ENCODE assay signal across 10 cellular contexts in genomic region chr6:157272866-157273755, GRCh38. TPM values are rescaled to one million over a fixed set of nuclear protein-coding genes. Genes with fewer than 3 reads are reported as not detected.
DNase-seq lines count a peak whose midpoint lies in the region; ATAC-seq, FAIRE-seq and TF ChIP-seq lines count a peak whose summit lies in the region.
"Had no signal": no experiment of that assay in that cellular context is flagged by ENCODE, and none has a peak within 500 bp of the region (broad histone marks: within the 10 kb centered on the region; RNA-seq: fewer than 3 reads in every experiment).

No MANE protein-coding gene starts in this region.

- peaks cover 3% of the 10 kb centered on the region for H3K36me3 Mint-ChIP-seq in endodermal cell (ENCODE audit: low read depth)
- peaks cover 9% of the 10 kb centered on the region for H3K36me3 Mint-ChIP-seq in type B pancreatic cell

- peaks cover 6% of the 10 kb centered on the region for H3K9me3 Mint-ChIP-seq in endodermal cell
- H3K9me3 Mint-ChIP-seq in type B pancreatic cell = peaks cover 8% of the 10 kb centered on the region

- H3K9me3 ChIP-seq in left ventricle myocardium inferior (replicated peaks) (no peaks in the 10 kb centered on the region), heart right ventricle (no peaks in the 10 kb centered on the region), endodermal cell (ENCODE audit: control insufficient read depth, low read length) (no peaks in the 10 kb centered on the region), pancreas (no peaks in the 10 kb centered on the region)

- H3K36me3 ChIP-seq in left ventricle myocardium inferior = no peaks in the 10 kb centered on the region
- H3K36me3 ChIP-seq in heart right ventricle = no peaks in the 10 kb centered on the region
- H3K36me3 ChIP-seq in endodermal cell (ENCODE audit: control insufficient read depth, insufficient read depth, low read length) = no peaks in the 10 kb centered on the region
- H3K36me3 ChIP-seq in pancreas = no peaks in the 10 kb centered on the region

- H3K4me1 Mint-ChIP-seq in endodermal cell (peaks cover 9% of the 10 kb centered on the region), type B pancreatic cell (ENCODE audit: unreplicated experiment) (peaks cover 11% of the 10 kb centered on the region)

- H3K4me3 Mint-ChIP-seq in endodermal cell (peak overlapping the region; percentile 54), type B pancreatic cell (peak overlapping the region; percentile 68)

- ATAC-seq in heart right ventricle (no peak), pancreas (no peak)

- TF ChIP-seq CTCF in left ventricle myocardium inferior (IDR thresholded peaks at IDR 0.05; ENCODE audit: borderline replicate concordance) (no peak), heart right ventricle (IDR thresholded peaks at IDR 0.05) (no peak), endodermal cell (conservative IDR thresholded peaks at IDR 0.05) (peak; percentile 50), type B pancreatic cell (conservative IDR thresholded peaks at IDR 0.05) (peak; percentile 40), pancreas (IDR thresholded peaks at IDR 0.05) (no peak)

- no peak overlapping the region for H3K27ac Mint-ChIP-seq in endodermal cell
- H3K27ac Mint-ChIP-seq in type B pancreatic cell = peak overlapping the region; percentile 39

- peak overlapping the region; percentile 90 for H3K27ac ChIP-seq in left ventricle myocardium inferior (replicated peaks)
- peak overlapping the region in 3 of 10 donors; percentile 83 to 89 (median 89) for H3K27ac ChIP-seq in heart right ventricle
- H3K27ac ChIP-seq in endodermal cell (ENCODE audit: low read depth, low read length) = no peak overlapping the region
- no peak overlapping the region for H3K27ac ChIP-seq in pancreas

- DNase-seq in left ventricle myocardium inferior (no peak), heart right ventricle (no peak), T-helper 22 cell (ENCODE audit: low read depth) (peak; percentile 20), endodermal cell (peak; percentile 70), type B pancreatic cell (ENCODE audit: extremely low spot score, unreplicated experiment) (no peak), dedifferentiated amniotic fluid mesenchymal stem cell (ENCODE audit: extremely low spot score) (no peak), pancreas (no peak)
- DNase-seq in activated CD8-positive, alpha-beta memory T cell treated with anti-CD3 and anti-CD28 coated beads, Interleukin-2, amount 50 U/mL, for 48 hours = no peak
- DNase-seq: GDM1 had no signal

- 81 to 89% methylated on average over 19 of the region's 19 CpGs for WGBS in heart right ventricle, 2 donors
- WGBS in endodermal cell (ENCODE audit: insufficient coverage in 1 of 2, insufficient read length in 1 of 2), 2 experiments = 78 to 86% methylated on average over 8 to 19 of the region's 19 CpGs
- WGBS in pancreas, 2 donors = 83 to 87% methylated on average over 19 of the region's 19 CpGs

- H3K9ac ChIP-seq in endodermal cell (ENCODE audit: extremely low read depth, low read length, poor library complexity, severe bottlenecking) = no peak overlapping the region

- peaks cover 39% of the 10 kb centered on the region for H3K4me1 ChIP-seq in left ventricle myocardium inferior
- H3K4me1 ChIP-seq in heart right ventricle = peaks cover 5 to 52% (median 21%) of the 10 kb centered on the region in 9 donors
- peaks cover 5% of the 10 kb centered on the region for H3K4me1 ChIP-seq in endodermal cell (ENCODE audit: control insufficient read depth, insufficient read depth, low read length)
- no peaks in the 10 kb centered on the region for H3K4me1 ChIP-seq in pancreas

- no peaks in the 10 kb centered on the region for H3K27me3 ChIP-seq in left ventricle myocardium inferior (ENCODE audit: low read depth)
- H3K27me3 ChIP-seq in heart right ventricle = no peaks in the 10 kb centered on the region
- H3K27me3 ChIP-seq in endodermal cell (ENCODE audit: control insufficient read depth, insufficient read depth, low read length, poor library complexity, severe bottlenecking) = peaks cover 9% of the 10 kb centered on the region
- H3K27me3 ChIP-seq in pancreas = no peaks in the 10 kb centered on the region

- no peak for FAIRE-seq in pancreas (lab: Jason Lieb, UNC)

- intact Hi-C loops in left ventricle myocardium inferior (cut with micrococcal nuclease) (loop anchor here (10.0 kb wide), 1 partner anchor 48 kb away; no protein-coding TSS in a partner anchor), heart right ventricle (cut with DNase I) (loop anchor here (5.0 to 10.0 kb wide), 11 partner anchors 36 to 1958 kb away; partner anchors contain the start of gene TFB1M (in 1 of the 10)), pancreas (cut with DNase I) (no loop called here)

- H3K27me3 Mint-ChIP-seq in endodermal cell (ENCODE audit: insufficient read depth) (peaks cover 10% of the 10 kb centered on the region), type B pancreatic cell (peaks cover 8% of the 10 kb centered on the region)

- H3K4me3 ChIP-seq in left ventricle myocardium inferior = no peak overlapping the region
- no peak overlapping the region for H3K4me3 ChIP-seq in heart right ventricle
- H3K4me3 ChIP-seq in endodermal cell (ENCODE audit: low read length) = no peak overlapping the region
- H3K4me3 ChIP-seq in pancreas = no peak overlapping the region
- H3K4me3 ChIP-seq: lung had no signal

RNA-seq across cellular contexts. Expression of gene TMEM242, which starts 50.2 kb away (rescaled TPM):
- total RNA-seq in left ventricle myocardium inferior = 19.8 TPM
- total RNA-seq in heart right ventricle = 10 to 100 TPM; 12.5 to 18.7 (median 16.7) TPM
- 10 to 100 TPM in 1 of 2 donors, 1 to 10 TPM in 1; 8.9 to 14.2 TPM for polyA plus RNA-seq in heart right ventricle
- 10 to 100 TPM; 10.8 to 11.7 TPM for total RNA-seq in endodermal cell
- polyA plus RNA-seq in endodermal cell (2013, experiment 1 of 2) = 9.6 TPM
- 7.7 TPM for polyA plus RNA-seq in endodermal cell (2013, experiment 2 of 2)
- 10.1 and 11.7 TPM in 2 replicates for total RNA-seq in type B pancreatic cell (ENCODE audit: low replicate concordance)
- 1 to 10 TPM; 3.4 to 6.2 (median 4.5) TPM for total RNA-seq in pancreas
- 1 to 10 TPM; 3.9 to 5.4 TPM for polyA plus RNA-seq in pancreas

Comparison
In these comparisons a context has a peak if more than half of its experiments do, and no peak if none do; other contexts are left out.
1. DNase-seq: peak in T-helper 22 cell (single experiment) and endodermal cell (single experiment); none in left ventricle myocardium inferior (single experiment), heart right ventricle (0 of 2), type B pancreatic cell (single experiment), dedifferentiated amniotic fluid mesenchymal stem cell (single experiment), pancreas (0 of 6) and activated CD8-positive, alpha-beta memory T cell treated with anti-CD3 and anti-CD28 coated beads, Interleukin-2, amount 50 U/mL, for 48 hours (single experiment).
2. CTCF ChIP-seq: peak in endodermal cell (single experiment) and type B pancreatic cell (single experiment); none in left ventricle myocardium inferior (single experiment), heart right ventricle (0 of 9) and pancreas (0 of 4).
3. intact Hi-C loops: an anchor here in left ventricle myocardium inferior (10.0 kb wide) and heart right ventricle (5.0 to 10.0 kb wide); none called in pancreas.